ENCODE assay signal across 24 cellular contexts in the genomic region with DNA sequence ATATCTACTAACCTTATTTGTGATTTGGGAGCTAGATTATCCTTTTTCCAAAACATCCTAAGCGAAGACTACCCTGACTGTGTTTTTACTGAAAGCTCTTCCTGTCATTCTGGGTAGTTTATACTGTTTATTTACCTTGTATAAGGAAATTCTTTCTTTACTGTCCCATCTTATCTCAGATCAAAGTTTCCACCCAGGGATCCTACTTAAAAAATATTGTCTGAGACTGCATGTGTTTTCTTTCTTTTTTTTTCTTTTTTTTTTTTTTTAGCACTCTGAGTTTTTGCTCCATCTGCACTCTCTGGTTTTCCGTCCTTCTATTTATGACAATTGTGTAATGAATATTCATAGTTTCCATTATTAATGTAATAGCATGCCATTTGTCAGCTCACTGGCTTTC.
"Had no signal": no experiment of that assay in that cellular context is flagged by ENCODE, and none has a peak within 500 bp of the region (broad histone marks: within the 10 kb centered on the region; RNA-seq: fewer than 3 reads in every experiment).

No MANE protein-coding gene starts in this region.

- H3K9me3 Mint-ChIP-seq: activated T-cell treated with anti-CD3 and anti-CD28 coated beads, Interleukin-2, amount 50 U/mL, for 24 hours; activated T-helper 17 cell treated with anti-CD3 and anti-CD28 coated beads, Interleukin-2, amount 50 U/mL, for 72 hours; stimulated activated naive CD8-positive, alpha-beta T cell treated with anti-CD3 and anti-CD28 coated beads, Interleukin-15, amount 100 ng/mL, for 72 hours had no signal

- FAIRE-seq: astrocyte, colon, pancreas, TTC549 had no signal

- H3K36me3 ChIP-seq: left ventricle myocardium inferior, neutrophil, pancreas, right atrium auricular region, tibial artery had no signal

- H3K36me3 Mint-ChIP-seq: activated naive CD8-positive, alpha-beta T cell; natural killer cell had no signal

- H3K27me3 ChIP-seq: hepatocyte, neutrophil, pancreas, right atrium auricular region, tibial artery had no signal

- H3K27ac Mint-ChIP-seq: activated naive CD8-positive, alpha-beta T cell; activated T-cell treated with anti-CD3 and anti-CD28 coated beads, Interleukin-2, amount 50 U/mL, for 24 hours; activated T-helper 17 cell treated with anti-CD3 and anti-CD28 coated beads, Interleukin-2, amount 50 U/mL, for 72 hours; natural killer cell; stimulated activated naive CD8-positive, alpha-beta T cell treated with anti-CD3 and anti-CD28 coated beads, Interleukin-15, amount 100 ng/mL, for 72 hours had no signal

- H2AFZ ChIP-seq: hepatocyte had no signal

- DNase-seq: activated CD8-positive, alpha-beta memory T cell treated with anti-CD3 and anti-CD28 coated beads for 24 hours; activated CD8-positive, alpha-beta memory T cell treated with anti-CD3 and anti-CD28 coated beads, Interleukin-2, amount 50 U/mL, for 4 hours; activated naive CD4-positive, alpha-beta T cell; activated T-cell treated with anti-CD3 and anti-CD28 coated beads, Interleukin-2, amount 50 U/mL, for 24 hours; central memory CD4-positive, alpha-beta T cell; effector memory CD4-positive, alpha-beta T cell; foreskin melanocyte; left ventricle myocardium inferior; midbrain; natural killer cell; pancreas; psoas muscle; stimulated activated CD4-positive, alpha-beta T cell treated with anti-CD3 and anti-CD28 coated beads, Interleukin-4, amount 100 ng/mL, for 24 hours; stimulated activated naive CD8-positive, alpha-beta T cell treated with anti-CD3 and anti-CD28 coated beads, Interleukin-15, amount 100 ng/mL, for 72 hours; tibial artery had no signal

- H3K27me3 Mint-ChIP-seq: activated naive CD8-positive, alpha-beta T cell; activated T-cell treated with anti-CD3 and anti-CD28 coated beads, Interleukin-2, amount 50 U/mL, for 24 hours had no signal

- H3K4me1 Mint-ChIP-seq: activated T-helper 17 cell treated with anti-CD3 and anti-CD28 coated beads, Interleukin-2, amount 50 U/mL, for 72 hours; natural killer cell had no signal

- H3K4me3 Mint-ChIP-seq: activated naive CD8-positive, alpha-beta T cell; activated T-cell treated with anti-CD3 and anti-CD28 coated beads, Interleukin-2, amount 50 U/mL, for 24 hours; activated T-helper 17 cell treated with anti-CD3 and anti-CD28 coated beads, Interleukin-2, amount 50 U/mL, for 72 hours; natural killer cell; stimulated activated naive CD8-positive, alpha-beta T cell treated with anti-CD3 and anti-CD28 coated beads, Interleukin-15, amount 100 ng/mL, for 72 hours had no signal

- ATAC-seq: activated T-helper 17 cell treated with anti-CD3 and anti-CD28 coated beads, Interleukin-2, amount 50 U/mL, for 72 hours; esophagus mucosa; natural killer cell; pancreas; psoas muscle; stimulated activated naive CD8-positive, alpha-beta T cell treated with anti-CD3 and anti-CD28 coated beads, Interleukin-15, amount 100 ng/mL, for 72 hours had no signal

- H3K4me3 ChIP-seq: hepatocyte, left ventricle myocardium inferior, pancreas, psoas muscle, right atrium auricular region, tibial artery had no signal

- H3K27ac ChIP-seq: hepatocyte, left ventricle myocardium inferior, pancreas, psoas muscle, right atrium auricular region, tibial artery had no signal
